Comparison of ENCODE assay signal across 1 cellular context in the genomic region with DNA sequence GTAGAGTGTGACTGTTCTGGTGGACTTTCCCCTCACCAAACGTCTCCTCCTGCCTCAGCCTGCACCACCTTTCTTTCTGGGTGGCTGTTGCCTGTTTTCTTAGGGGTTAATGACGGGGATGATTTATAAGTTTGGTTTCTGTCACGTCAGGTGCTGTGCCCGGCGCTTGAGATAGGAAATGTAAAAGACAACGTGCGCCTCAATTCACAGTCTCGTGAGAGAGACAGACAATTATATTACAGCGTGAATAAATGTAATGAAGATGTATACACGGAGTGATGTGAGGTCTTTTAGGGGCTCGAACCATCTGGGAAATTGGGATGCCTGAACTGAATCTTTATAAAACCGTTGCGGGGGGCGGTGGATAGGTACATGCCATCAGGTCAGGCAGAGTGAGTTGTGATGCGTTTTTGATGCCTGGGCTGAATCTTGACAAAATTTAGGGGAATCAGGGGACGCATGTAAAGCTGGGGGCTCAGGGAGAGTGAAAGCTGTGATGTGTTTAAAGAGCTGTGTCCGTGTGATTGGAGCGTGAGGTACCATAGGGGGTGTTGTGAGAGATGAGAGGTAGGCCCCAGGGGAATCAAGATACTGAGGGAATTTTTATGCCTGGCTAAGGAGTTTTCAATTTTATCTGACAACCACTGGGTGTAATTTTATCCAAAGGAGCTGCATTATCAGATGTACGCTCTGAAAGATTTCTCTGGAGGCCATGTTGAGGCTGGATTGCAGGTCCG.
TF ChIP-seq lines count a peak whose summit lies in the region.

No MANE protein-coding gene starts in this region.

TF ChIP-seq in K562, 482 proteins besides CTCF, POLR2A, EP300 and RAD21 (continued from another document):
- TF ChIP-seq, protein P1, sequence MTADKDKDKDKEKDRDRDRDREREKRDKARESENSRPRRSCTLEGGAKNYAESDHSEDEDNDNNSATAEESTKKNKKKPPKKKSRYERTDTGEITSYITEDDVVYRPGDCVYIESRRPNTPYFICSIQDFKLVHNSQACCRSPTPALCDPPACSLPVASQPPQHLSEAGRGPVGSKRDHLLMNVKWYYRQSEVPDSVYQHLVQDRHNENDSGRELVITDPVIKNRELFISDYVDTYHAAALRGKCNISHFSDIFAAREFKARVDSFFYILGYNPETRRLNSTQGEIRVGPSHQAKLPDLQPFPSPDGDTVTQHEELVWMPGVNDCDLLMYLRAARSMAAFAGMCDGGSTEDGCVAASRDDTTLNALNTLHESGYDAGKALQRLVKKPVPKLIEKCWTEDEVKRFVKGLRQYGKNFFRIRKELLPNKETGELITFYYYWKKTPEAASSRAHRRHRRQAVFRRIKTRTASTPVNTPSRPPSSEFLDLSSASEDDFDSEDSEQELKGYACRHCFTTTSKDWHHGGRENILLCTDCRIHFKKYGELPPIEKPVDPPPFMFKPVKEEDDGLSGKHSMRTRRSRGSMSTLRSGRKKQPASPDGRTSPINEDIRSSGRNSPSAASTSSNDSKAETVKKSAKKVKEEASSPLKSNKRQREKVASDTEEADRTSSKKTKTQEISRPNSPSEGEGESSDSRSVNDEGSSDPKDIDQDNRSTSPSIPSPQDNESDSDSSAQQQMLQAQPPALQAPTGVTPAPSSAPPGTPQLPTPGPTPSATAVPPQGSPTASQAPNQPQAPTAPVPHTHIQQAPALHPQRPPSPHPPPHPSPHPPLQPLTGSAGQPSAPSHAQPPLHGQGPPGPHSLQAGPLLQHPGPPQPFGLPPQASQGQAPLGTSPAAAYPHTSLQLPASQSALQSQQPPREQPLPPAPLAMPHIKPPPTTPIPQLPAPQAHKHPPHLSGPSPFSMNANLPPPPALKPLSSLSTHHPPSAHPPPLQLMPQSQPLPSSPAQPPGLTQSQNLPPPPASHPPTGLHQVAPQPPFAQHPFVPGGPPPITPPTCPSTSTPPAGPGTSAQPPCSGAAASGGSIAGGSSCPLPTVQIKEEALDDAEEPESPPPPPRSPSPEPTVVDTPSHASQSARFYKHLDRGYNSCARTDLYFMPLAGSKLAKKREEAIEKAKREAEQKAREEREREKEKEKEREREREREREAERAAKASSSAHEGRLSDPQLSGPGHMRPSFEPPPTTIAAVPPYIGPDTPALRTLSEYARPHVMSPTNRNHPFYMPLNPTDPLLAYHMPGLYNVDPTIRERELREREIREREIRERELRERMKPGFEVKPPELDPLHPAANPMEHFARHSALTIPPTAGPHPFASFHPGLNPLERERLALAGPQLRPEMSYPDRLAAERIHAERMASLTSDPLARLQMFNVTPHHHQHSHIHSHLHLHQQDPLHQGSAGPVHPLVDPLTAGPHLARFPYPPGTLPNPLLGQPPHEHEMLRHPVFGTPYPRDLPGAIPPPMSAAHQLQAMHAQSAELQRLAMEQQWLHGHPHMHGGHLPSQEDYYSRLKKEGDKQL (CRISPR knock-in tag; IDR thresholded peaks at IDR 0.05; ENCODE audit: borderline replicate concordance), result no peak
- TF ChIP-seq ILK (tag; IDR thresholded peaks at IDR 0.05; ENCODE audit: borderline replicate concordance, low read depth), result no peak
- TF ChIP-seq, protein P2, sequence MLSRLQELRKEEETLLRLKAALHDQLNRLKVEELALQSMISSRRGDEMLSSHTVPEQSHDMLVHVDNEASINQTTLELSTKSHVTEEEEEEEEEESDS (CRISPR knock-in tag; IDR thresholded peaks at IDR 0.05), result no peak
- peak; percentile 15 for TF ChIP-seq KDM5B (IDR thresholded peaks at IDR 0.05; ENCODE audit: insufficient replicate concordance, low read depth, low read length)
- TF ChIP-seq BCL6 (CRISPR knock-in tag; IDR thresholded peaks at IDR 0.05), result no peak
- 0 out of 2 replicates have a peak, but pooled peaks have one; percentile 16 for TF ChIP-seq ZNF584 (CRISPR knock-in tag; IDR thresholded peaks at IDR 0.05; ENCODE audit: low read depth)
- TF ChIP-seq, protein P3, sequence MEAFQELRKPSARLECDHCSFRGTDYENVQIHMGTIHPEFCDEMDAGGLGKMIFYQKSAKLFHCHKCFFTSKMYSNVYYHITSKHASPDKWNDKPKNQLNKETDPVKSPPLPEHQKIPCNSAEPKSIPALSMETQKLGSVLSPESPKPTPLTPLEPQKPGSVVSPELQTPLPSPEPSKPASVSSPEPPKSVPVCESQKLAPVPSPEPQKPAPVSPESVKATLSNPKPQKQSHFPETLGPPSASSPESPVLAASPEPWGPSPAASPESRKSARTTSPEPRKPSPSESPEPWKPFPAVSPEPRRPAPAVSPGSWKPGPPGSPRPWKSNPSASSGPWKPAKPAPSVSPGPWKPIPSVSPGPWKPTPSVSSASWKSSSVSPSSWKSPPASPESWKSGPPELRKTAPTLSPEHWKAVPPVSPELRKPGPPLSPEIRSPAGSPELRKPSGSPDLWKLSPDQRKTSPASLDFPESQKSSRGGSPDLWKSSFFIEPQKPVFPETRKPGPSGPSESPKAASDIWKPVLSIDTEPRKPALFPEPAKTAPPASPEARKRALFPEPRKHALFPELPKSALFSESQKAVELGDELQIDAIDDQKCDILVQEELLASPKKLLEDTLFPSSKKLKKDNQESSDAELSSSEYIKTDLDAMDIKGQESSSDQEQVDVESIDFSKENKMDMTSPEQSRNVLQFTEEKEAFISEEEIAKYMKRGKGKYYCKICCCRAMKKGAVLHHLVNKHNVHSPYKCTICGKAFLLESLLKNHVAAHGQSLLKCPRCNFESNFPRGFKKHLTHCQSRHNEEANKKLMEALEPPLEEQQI (IDR thresholded peaks at IDR 0.05), result no peak
- TF ChIP-seq ZNF224 (CRISPR knock-in tag; IDR thresholded peaks at IDR 0.05), result no peak
- TF ChIP-seq, protein P4, sequence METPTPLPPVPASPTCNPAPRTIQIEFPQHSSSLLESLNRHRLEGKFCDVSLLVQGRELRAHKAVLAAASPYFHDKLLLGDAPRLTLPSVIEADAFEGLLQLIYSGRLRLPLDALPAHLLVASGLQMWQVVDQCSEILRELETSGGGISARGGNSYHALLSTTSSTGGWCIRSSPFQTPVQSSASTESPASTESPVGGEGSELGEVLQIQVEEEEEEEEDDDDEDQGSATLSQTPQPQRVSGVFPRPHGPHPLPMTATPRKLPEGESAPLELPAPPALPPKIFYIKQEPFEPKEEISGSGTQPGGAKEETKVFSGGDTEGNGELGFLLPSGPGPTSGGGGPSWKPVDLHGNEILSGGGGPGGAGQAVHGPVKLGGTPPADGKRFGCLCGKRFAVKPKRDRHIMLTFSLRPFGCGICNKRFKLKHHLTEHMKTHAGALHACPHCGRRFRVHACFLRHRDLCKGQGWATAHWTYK (CRISPR knock-in tag; IDR thresholded peaks at IDR 0.05), result no peak
- TF ChIP-seq, protein P5, sequence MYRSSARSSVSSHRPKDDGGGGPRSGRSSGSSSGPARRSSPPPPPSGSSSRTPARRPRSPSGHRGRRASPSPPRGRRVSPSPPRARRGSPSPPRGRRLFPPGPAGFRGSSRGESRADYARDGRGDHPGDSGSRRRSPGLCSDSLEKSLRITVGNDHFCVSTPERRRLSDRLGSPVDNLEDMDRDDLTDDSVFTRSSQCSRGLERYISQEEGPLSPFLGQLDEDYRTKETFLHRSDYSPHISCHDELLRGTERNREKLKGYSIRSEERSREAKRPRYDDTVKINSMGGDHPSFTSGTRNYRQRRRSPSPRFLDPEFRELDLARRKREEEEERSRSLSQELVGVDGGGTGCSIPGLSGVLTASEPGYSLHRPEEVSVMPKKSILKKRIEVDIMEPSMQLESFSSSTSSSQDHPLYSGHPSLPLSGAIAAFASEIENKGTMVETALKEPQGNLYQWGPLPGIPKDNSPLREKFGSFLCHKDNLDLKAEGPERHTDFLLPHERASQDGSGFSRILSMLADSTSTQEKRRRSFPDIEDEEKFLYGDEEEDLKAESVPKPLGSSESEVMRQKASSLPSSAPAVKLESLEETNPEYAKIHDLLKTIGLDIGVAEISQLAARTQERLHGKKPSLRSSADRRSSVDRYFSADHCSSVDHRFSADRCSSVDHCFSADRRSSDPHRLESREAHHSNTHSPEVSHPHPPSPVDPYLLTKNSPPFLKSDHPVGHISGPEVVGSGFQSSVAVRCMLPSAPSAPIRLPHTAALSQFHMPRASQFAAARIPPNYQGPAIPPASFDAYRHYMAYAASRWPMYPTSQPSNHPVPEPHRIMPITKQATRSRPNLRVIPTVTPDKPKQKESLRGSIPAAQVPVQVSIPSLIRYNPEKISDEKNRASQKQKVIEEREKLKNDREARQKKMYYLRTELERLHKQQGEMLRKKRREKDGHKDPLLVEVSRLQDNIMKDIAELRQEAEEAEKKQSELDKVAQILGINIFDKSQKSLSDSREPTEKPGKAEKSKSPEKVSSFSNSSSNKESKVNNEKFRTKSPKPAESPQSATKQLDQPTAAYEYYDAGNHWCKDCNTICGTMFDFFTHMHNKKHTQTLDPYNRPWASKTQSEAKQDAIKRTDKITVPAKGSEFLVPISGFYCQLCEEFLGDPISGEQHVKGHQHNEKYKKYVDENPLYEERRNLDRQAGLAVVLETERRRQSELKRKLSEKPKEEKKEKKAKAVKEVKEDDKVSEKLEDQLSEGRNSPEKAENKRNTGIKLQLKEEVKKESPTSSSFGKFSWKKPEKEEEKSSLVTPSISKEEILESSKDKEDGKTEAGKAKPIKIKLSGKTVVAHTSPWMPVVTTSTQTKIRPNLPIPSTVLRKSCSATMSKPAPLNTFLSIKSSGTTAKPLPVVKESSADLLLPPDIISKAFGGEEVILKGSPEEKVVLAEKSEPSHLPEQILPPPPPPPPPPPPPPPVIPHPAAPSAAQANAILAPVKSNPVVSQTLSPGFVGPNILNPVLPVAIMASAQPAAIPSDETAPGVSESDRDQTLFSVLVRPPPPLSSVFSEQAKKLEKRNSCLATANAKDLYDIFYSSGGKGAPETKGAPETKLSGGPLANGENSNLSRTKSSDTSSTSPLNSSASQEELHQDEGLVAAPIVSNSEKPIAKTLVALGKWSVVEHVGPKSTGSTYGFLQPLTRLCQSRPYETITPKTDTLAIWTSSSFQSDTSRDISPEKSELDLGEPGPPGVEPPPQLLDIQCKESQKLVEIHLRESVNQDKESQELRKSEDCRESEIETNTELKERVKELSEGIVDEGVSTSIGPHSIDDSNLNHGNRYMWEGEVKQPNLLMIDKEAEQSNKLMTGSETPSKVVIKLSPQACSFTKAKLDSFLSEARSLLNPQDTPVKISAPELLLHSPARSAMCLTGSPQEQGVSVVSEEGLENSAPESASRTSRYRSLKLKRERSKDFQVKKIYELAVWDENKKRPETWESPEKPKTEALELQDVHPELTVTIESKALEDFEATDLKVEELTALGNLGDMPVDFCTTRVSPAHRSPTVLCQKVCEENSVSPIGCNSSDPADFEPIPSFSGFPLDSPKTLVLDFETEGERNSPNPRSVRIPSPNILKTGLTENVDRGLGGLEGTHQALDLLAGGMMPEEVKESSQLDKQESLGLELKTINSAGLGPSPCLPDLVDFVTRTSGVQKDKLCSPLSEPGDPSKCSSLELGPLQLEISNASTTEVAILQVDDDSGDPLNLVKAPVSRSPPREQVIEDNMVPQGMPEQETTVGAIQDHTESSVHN (IDR thresholded peaks at IDR 0.05; ENCODE audit: borderline replicate concordance in 1 of 2, low read depth in 1 of 2), result peak in 1 of 2 experiments; percentile 32; a peak in 1 of 4 replicates
- peak; percentile 13 for TF ChIP-seq SMAD1 (IDR thresholded peaks at IDR 0.05; ENCODE audit: low read depth, low read length, partially characterized antibody)
- TF ChIP-seq, protein P6, sequence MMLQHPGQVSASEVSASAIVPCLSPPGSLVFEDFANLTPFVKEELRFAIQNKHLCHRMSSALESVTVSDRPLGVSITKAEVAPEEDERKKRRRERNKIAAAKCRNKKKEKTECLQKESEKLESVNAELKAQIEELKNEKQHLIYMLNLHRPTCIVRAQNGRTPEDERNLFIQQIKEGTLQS (IDR thresholded peaks at IDR 0.05), result no peak
- TF ChIP-seq, protein P6 (CRISPR knock-in tag; conservative IDR thresholded peaks at IDR 0.05), result no peak; the same call in 1 of the 2 replicates
- no peak for TF ChIP-seq CEBPB (tag; IDR thresholded peaks at IDR 0.05)
- TF ChIP-seq MBD2 (IDR thresholded peaks at IDR 0.05; ENCODE audit: borderline replicate concordance, low read depth), result no peak
- TF ChIP-seq C11orf30 (IDR thresholded peaks at IDR 0.05; ENCODE audit: low read depth), result no peak
- TF ChIP-seq NFRKB (IDR thresholded peaks at IDR 0.05; ENCODE audit: low read depth), result peak; percentile 17; the same call in 1 of the 2 replicates
- TF ChIP-seq, protein P7, sequence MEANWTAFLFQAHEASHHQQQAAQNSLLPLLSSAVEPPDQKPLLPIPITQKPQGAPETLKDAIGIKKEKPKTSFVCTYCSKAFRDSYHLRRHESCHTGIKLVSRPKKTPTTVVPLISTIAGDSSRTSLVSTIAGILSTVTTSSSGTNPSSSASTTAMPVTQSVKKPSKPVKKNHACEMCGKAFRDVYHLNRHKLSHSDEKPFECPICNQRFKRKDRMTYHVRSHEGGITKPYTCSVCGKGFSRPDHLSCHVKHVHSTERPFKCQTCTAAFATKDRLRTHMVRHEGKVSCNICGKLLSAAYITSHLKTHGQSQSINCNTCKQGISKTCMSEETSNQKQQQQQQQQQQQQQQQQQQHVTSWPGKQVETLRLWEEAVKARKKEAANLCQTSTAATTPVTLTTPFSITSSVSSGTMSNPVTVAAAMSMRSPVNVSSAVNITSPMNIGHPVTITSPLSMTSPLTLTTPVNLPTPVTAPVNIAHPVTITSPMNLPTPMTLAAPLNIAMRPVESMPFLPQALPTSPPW (CRISPR knock-in tag; IDR thresholded peaks at IDR 0.05), result no peak
- no peak for TF ChIP-seq ELF4 (CRISPR knock-in tag; IDR thresholded peaks at IDR 0.05)
